ENCODE assay signal across 1 cellular context in genomic region chr13:31119526-31119925, GRCh38.
TF ChIP-seq lines count a peak whose summit lies in the region.

No MANE protein-coding gene starts in this region.

TF ChIP-seq in H1, 55 proteins besides CTCF, POLR2A, EP300 and RAD21:
- no peak for TF ChIP-seq CHD2 (IDR thresholded peaks at IDR 0.05; ENCODE audit: low read length)
- no peak for TF ChIP-seq SIRT6 (IDR thresholded peaks at IDR 0.05; ENCODE audit: low read length)
- TF ChIP-seq, protein P1, sequence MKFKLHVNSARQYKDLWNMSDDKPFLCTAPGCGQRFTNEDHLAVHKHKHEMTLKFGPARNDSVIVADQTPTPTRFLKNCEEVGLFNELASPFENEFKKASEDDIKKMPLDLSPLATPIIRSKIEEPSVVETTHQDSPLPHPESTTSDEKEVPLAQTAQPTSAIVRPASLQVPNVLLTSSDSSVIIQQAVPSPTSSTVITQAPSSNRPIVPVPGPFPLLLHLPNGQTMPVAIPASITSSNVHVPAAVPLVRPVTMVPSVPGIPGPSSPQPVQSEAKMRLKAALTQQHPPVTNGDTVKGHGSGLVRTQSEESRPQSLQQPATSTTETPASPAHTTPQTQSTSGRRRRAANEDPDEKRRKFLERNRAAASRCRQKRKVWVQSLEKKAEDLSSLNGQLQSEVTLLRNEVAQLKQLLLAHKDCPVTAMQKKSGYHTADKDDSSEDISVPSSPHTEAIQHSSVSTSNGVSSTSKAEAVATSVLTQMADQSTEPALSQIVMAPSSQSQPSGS (IDR thresholded peaks at IDR 0.05; ENCODE audit: low read length): no peak
- TF ChIP-seq SP2 (IDR thresholded peaks at IDR 0.05; ENCODE audit: low read length): no peak
- no peak for TF ChIP-seq KDM1A (IDR thresholded peaks at IDR 0.05; ENCODE audit: borderline replicate concordance, low read length)
- TF ChIP-seq TBP (IDR thresholded peaks at IDR 0.05; ENCODE audit: low read depth, low read length): no peak
- TF ChIP-seq EZH2 (IDR thresholded peaks at IDR 0.05; ENCODE audit: low read depth, low read length, severe bottlenecking): no peak
- TF ChIP-seq HDAC2 (IDR thresholded peaks at IDR 0.05; ENCODE audit: borderline replicate concordance in 1 of 2, low read depth in 2 of 2, low read length in 2 of 2): no peak
